In genomic region chr22:40388231-40388630, GRCh38 we compare ENCODE assay signal across 24 cellular contexts. TPM values are rescaled to one million over a fixed set of nuclear protein-coding genes. Genes with fewer than 3 reads are reported as not detected.
DNase-seq lines count a peak whose midpoint lies in the region; ATAC-seq and TF ChIP-seq lines count a peak whose summit lies in the region.
"Had no signal": no experiment of that assay in that cellular context is flagged by ENCODE, and none has a peak within 500 bp of the region (broad histone marks: within the 10 kb centered on the region; RNA-seq: fewer than 3 reads in every experiment).

No MANE protein-coding gene starts in this region.

- no peak for ATAC-seq in activated CD4-positive, alpha-beta T cell treated with anti-CD3 and anti-CD28 coated beads for 36 hours
- no peak for ATAC-seq in memory B cell (ENCODE audit: low read depth)
- no peak for ATAC-seq in stimulated activated naive B cell treated with anti-CD40 and anti-IgM and Interleukin-4, amounts not matched to agents 10 μg/mL and 1 μg/mL and 100 μg/mL, for 72 hours (replicated peaks)
- ATAC-seq: activated CD8-positive, alpha-beta memory T cell treated with anti-CD3 and anti-CD28 coated beads, Interleukin-2, amount 10 ng/mL, durations not matched to agents 7 days and 5 days; natural killer cell treated with Interleukin-12 subunit alpha and Interleukin-12 subunit beta and Interleukin-15 and Interleukin-18, amount 100 ng/mL, for 72 hours; stimulated activated naive CD8-positive, alpha-beta T cell treated with anti-CD3 and anti-CD28 coated beads, Interleukin-15, amount 100 ng/mL, for 72 hours had no signal

- H3K9me3 Mint-ChIP-seq in activated CD4-positive, alpha-beta T cell treated with anti-CD3 and anti-CD28 coated beads for 36 hours (ENCODE audit: low read depth): no peaks in the 10 kb centered on the region
- H3K9me3 Mint-ChIP-seq in memory B cell (no peaks in the 10 kb centered on the region), osteocyte (ENCODE audit: unreplicated experiment) (no peaks in the 10 kb centered on the region)
- H3K9me3 Mint-ChIP-seq in stimulated activated naive B cell treated with anti-CD40 and anti-IgM and Interleukin-4, amounts not matched to agents 10 μg/mL and 1 μg/mL and 100 μg/mL, for 72 hours: no peaks in the 10 kb centered on the region
- H3K9me3 Mint-ChIP-seq: HFFc6; natural killer cell treated with Interleukin-12 subunit alpha and Interleukin-12 subunit beta and Interleukin-15 and Interleukin-18, amount 100 ng/mL, for 72 hours; stimulated activated naive CD8-positive, alpha-beta T cell treated with anti-CD3 and anti-CD28 coated beads, Interleukin-15, amount 100 ng/mL, for 72 hours had no signal

- intact Hi-C loops in activated CD4-positive, alpha-beta T cell treated with anti-CD3 and anti-CD28 coated beads for 36 hours (cut with DNase I, micrococcal nuclease): no loop called here

- H3K36me3 Mint-ChIP-seq in activated CD4-positive, alpha-beta T cell treated with anti-CD3 and anti-CD28 coated beads for 36 hours (ENCODE audit: low read depth): peaks cover 7% of the 10 kb centered on the region
- peaks cover 11% of the 10 kb centered on the region for H3K36me3 Mint-ChIP-seq in memory B cell
- H3K36me3 Mint-ChIP-seq in stimulated activated naive B cell treated with anti-CD40 and anti-IgM and Interleukin-4, amounts not matched to agents 10 μg/mL and 1 μg/mL and 100 μg/mL, for 72 hours: peaks cover 16 to 27% of the 10 kb centered on the region in 2 donors
- peaks cover 8% of the 10 kb centered on the region for H3K36me3 Mint-ChIP-seq in osteocyte (ENCODE audit: unreplicated experiment)
- H3K36me3 Mint-ChIP-seq: natural killer cell treated with Interleukin-12 subunit alpha and Interleukin-12 subunit beta and Interleukin-15 and Interleukin-18, amount 100 ng/mL, for 72 hours had no signal

- DNase-seq in activated CD4-positive, alpha-beta T cell treated with anti-CD3 and anti-CD28 coated beads for 36 hours: no peak
- DNase-seq in activated CD4-positive, alpha-beta T cell treated with anti-CD3 and anti-CD28 coated beads, Interleukin-2, amount 50 U/mL, for 48 hours: no peak
- DNase-seq in LNCaP clone FGC (ENCODE audit: low read depth): no peak
- DNase-seq in memory B cell (ENCODE audit: low spot score in 2 of 2): no peak
- no peak for DNase-seq in stimulated activated naive B cell treated with anti-CD40 and anti-IgM and Interleukin-4, amounts not matched to agents 10 μg/mL and 1 μg/mL and 100 μg/mL, for 72 hours
- no peak for DNase-seq in osteocyte (ENCODE audit: extremely low spot score, unreplicated experiment)
- no peak for DNase-seq in 8988T
- no peak for DNase-seq in inferior parietal cortex (ENCODE audit: extremely low spot score)
- DNase-seq: activated CD4-positive, CD25-positive, alpha-beta regulatory T cell treated with anti-CD3 and anti-CD28 coated beads, Interleukin-2, amount 50 U/mL, for 72 hours; activated CD8-positive, alpha-beta memory T cell treated with anti-CD3 and anti-CD28 coated beads, Interleukin-2, amount 10 ng/mL, durations not matched to agents 7 days and 5 days; activated effector memory CD4-positive, alpha-beta T cell treated with Interleukin-2 at 50 U/mL for 16 hours; anterior cingulate cortex; caudate nucleus; dorsolateral prefrontal cortex; foreskin melanocyte; HFFc6; IMR-90; kidney; NCI-H1694; NCI-H526 treated with DMSO at 0.1 percent for 48 hours; stimulated activated naive CD8-positive, alpha-beta T cell treated with anti-CD3 and anti-CD28 coated beads, Interleukin-15, amount 100 ng/mL, for 72 hours had no signal

- H3K4me3 Mint-ChIP-seq in activated CD4-positive, alpha-beta T cell treated with anti-CD3 and anti-CD28 coated beads for 36 hours: no peak overlapping the region
- H3K4me3 Mint-ChIP-seq in memory B cell: no peak overlapping the region
- H3K4me3 Mint-ChIP-seq in stimulated activated naive B cell treated with anti-CD40 and anti-IgM and Interleukin-4, amounts not matched to agents 10 μg/mL and 1 μg/mL and 100 μg/mL, for 72 hours: no peak overlapping the region
- H3K4me3 Mint-ChIP-seq in osteocyte (ENCODE audit: unreplicated experiment): no peak overlapping the region
- H3K4me3 Mint-ChIP-seq: activated CD8-positive, alpha-beta memory T cell treated with anti-CD3 and anti-CD28 coated beads, Interleukin-2, amount 10 ng/mL, durations not matched to agents 7 days and 5 days; HFFc6; natural killer cell treated with Interleukin-12 subunit alpha and Interleukin-12 subunit beta and Interleukin-15 and Interleukin-18, amount 100 ng/mL, for 72 hours; stimulated activated naive CD8-positive, alpha-beta T cell treated with anti-CD3 and anti-CD28 coated beads, Interleukin-15, amount 100 ng/mL, for 72 hours had no signal

- CTCF ChIA-PET in activated CD4-positive, alpha-beta T cell treated with anti-CD3 and anti-CD28 coated beads for 36 hours (lab: Charles Lee): interaction anchor here (1.0 kb wide), 1 partner anchor 9 kb away, joined by 3 read pairs; no protein-coding TSS in a partner anchor

- TF ChIP-seq CTCF in LNCaP clone FGC (IDR thresholded peaks at IDR 0.05; ENCODE audit: control insufficient read depth, extremely low read depth, insufficient read depth): no peak
- TF ChIP-seq CTCF in osteocyte (IDR thresholded peaks at IDR 0.05): no peak

- no peaks in the 10 kb centered on the region for H3K27me3 Mint-ChIP-seq in activated CD4-positive, alpha-beta T cell treated with anti-CD3 and anti-CD28 coated beads for 36 hours
- H3K27me3 Mint-ChIP-seq in memory B cell: no peaks in the 10 kb centered on the region
- no peaks in the 10 kb centered on the region for H3K27me3 Mint-ChIP-seq in stimulated activated naive B cell treated with anti-CD40 and anti-IgM and Interleukin-4, amounts not matched to agents 10 μg/mL and 1 μg/mL and 100 μg/mL, for 72 hours
- H3K27me3 Mint-ChIP-seq in osteocyte (ENCODE audit: unreplicated experiment): no peaks in the 10 kb centered on the region
- H3K27me3 Mint-ChIP-seq: activated CD8-positive, alpha-beta memory T cell treated with anti-CD3 and anti-CD28 coated beads, Interleukin-2, amount 10 ng/mL, durations not matched to agents 7 days and 5 days; natural killer cell treated with Interleukin-12 subunit alpha and Interleukin-12 subunit beta and Interleukin-15 and Interleukin-18, amount 100 ng/mL, for 72 hours; stimulated activated naive CD8-positive, alpha-beta T cell treated with anti-CD3 and anti-CD28 coated beads, Interleukin-15, amount 100 ng/mL, for 72 hours had no signal

- H3K27ac Mint-ChIP-seq in activated CD4-positive, alpha-beta T cell treated with anti-CD3 and anti-CD28 coated beads for 36 hours: peak overlapping the region; percentile 7
- H3K27ac Mint-ChIP-seq in memory B cell (peak overlapping the region; percentile 32), osteocyte (ENCODE audit: unreplicated experiment) (no peak overlapping the region)
- H3K27ac Mint-ChIP-seq in stimulated activated naive B cell treated with anti-CD40 and anti-IgM and Interleukin-4, amounts not matched to agents 10 μg/mL and 1 μg/mL and 100 μg/mL, for 72 hours: peak overlapping the region; percentile 81
- H3K27ac Mint-ChIP-seq: activated CD8-positive, alpha-beta memory T cell treated with anti-CD3 and anti-CD28 coated beads, Interleukin-2, amount 10 ng/mL, durations not matched to agents 7 days and 5 days; HFFc6 had no signal

- POLR2A ChIA-PET in activated CD4-positive, alpha-beta T cell treated with anti-CD3 and anti-CD28 coated beads for 36 hours (lab: Charles Lee): no interaction called here

- 0 out of 2 replicates have a peak overlapping the region, but pooled peaks have one; percentile 2 for H3K4me3 ChIP-seq in LNCaP clone FGC (ENCODE audit: low read depth, low read length)
- H3K4me3 ChIP-seq: A549, dorsolateral prefrontal cortex, lung had no signal

- peaks cover 65% of the 10 kb centered on the region for H3K4me1 Mint-ChIP-seq in activated CD4-positive, alpha-beta T cell treated with anti-CD3 and anti-CD28 coated beads for 36 hours
- H3K4me1 Mint-ChIP-seq in memory B cell (peaks cover 48% of the 10 kb centered on the region), osteocyte (ENCODE audit: unreplicated experiment) (peaks cover 23% of the 10 kb centered on the region)
- peaks cover 51 to 70% of the 10 kb centered on the region in 2 donors for H3K4me1 Mint-ChIP-seq in stimulated activated naive B cell treated with anti-CD40 and anti-IgM and Interleukin-4, amounts not matched to agents 10 μg/mL and 1 μg/mL and 100 μg/mL, for 72 hours

RNA-seq across cellular contexts. Expression of gene SGSM3, which starts 17.8 kb away (rescaled TPM):
- total RNA-seq in activated CD4-positive, alpha-beta T cell treated with anti-CD3 and anti-CD28 coated beads for 36 hours: 10 to 100 TPM; 52.7 to 53.4 TPM
- total RNA-seq in osteocyte: 69.8 and 81.6 TPM in 2 replicates

RNA-seq across cellular contexts. Expression of gene ADSL, which starts 41.9 kb away (rescaled TPM):
- total RNA-seq in activated CD4-positive, alpha-beta T cell treated with anti-CD3 and anti-CD28 coated beads for 36 hours: 100 to 1,000 TPM; 125 to 172 TPM
- 74.1 and 75.0 TPM in 2 replicates for total RNA-seq in osteocyte
